Comparison of ENCODE assay signal across 1 cellular context in the genomic region with DNA sequence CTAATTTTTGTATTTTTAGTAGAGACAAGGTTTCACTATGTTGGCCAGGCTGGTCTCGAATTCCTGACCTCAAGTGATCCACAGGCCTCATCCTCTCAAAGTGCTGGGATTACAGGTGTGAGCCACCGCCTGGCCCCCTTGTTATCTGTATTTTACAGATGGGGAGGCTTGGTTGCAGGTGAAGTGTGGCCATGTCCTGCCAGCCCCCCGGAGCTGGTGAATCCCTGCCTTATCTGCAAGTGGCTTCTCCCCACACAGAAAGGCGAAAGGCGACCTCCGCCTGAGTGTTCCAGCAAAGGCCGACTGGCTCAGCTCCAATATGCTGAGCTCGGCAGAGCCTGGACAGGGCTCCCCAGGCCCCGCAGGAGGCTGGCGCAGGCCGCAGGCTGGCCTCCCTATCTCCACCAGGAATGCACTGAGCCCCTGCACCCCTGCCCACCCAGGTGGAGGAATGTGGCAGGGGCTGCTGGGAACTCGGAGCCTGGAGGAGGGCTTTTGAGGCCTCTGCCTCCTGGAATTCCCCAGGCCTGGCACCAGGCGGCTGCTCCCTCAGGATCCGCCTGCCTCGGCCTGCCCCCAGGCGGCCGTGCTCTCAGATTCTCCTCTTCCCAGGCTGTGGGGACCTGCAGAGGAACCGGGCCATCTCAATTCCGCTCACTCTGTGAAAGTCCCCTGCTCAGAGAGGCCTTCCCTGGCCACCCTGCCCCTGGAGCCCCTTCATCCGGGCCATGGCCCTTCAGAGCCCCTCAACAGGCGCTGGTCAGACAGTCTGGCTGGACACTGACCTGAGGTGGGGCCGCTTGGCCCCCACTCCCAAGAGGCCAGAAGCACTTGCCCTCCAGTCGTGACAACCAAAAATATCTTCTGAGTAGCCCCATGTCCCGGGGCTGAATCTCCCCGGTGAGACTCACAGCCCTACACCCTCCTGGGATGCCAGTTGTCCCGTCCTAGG.
TF ChIP-seq lines count a peak whose summit lies in the region.

No MANE protein-coding gene starts in this region.

TF ChIP-seq in SK-N-SH, 30 proteins besides CTCF, POLR2A, EP300 and RAD21 (continued from another document):
- TF ChIP-seq, protein P1, sequence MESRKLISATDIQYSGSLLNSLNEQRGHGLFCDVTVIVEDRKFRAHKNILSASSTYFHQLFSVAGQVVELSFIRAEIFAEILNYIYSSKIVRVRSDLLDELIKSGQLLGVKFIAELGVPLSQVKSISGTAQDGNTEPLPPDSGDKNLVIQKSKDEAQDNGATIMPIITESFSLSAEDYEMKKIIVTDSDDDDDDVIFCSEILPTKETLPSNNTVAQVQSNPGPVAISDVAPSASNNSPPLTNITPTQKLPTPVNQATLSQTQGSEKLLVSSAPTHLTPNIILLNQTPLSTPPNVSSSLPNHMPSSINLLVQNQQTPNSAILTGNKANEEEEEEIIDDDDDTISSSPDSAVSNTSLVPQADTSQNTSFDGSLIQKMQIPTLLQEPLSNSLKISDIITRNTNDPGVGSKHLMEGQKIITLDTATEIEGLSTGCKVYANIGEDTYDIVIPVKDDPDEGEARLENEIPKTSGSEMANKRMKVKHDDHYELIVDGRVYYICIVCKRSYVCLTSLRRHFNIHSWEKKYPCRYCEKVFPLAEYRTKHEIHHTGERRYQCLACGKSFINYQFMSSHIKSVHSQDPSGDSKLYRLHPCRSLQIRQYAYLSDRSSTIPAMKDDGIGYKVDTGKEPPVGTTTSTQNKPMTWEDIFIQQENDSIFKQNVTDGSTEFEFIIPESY (IDR thresholded peaks at IDR 0.05; ENCODE audit: borderline replicate concordance, low read depth) = no peak
- TF ChIP-seq SIN3A (IDR thresholded peaks at IDR 0.05; ENCODE audit: borderline replicate concordance, low read depth, low read length) = no peak
- TF ChIP-seq RFX5 (IDR thresholded peaks at IDR 0.05; ENCODE audit: low read length) = no peak
- TF ChIP-seq, protein P2, sequence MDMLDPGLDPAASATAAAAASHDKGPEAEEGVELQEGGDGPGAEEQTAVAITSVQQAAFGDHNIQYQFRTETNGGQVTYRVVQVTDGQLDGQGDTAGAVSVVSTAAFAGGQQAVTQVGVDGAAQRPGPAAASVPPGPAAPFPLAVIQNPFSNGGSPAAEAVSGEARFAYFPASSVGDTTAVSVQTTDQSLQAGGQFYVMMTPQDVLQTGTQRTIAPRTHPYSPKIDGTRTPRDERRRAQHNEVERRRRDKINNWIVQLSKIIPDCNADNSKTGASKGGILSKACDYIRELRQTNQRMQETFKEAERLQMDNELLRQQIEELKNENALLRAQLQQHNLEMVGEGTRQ (IDR thresholded peaks at IDR 0.05; ENCODE audit: borderline replicate concordance, low read depth, low read length) = no peak
- no peak for TF ChIP-seq CHD2 (IDR thresholded peaks at IDR 0.05; ENCODE audit: low read length, partially characterized antibody)
- no peak for TF ChIP-seq NFIC (IDR thresholded peaks at IDR 0.05; ENCODE audit: borderline replicate concordance)
- no peak for TF ChIP-seq GABPA (IDR thresholded peaks at IDR 0.05; ENCODE audit: low read depth)
- TF ChIP-seq EZH2phosphoT487 (IDR thresholded peaks at IDR 0.05; ENCODE audit: borderline replicate concordance, low read depth) = no peak
TF ChIP-seq in SK-N-SH: peak in this region for 0.
